Comparison of ENCODE assay signal across 12 cellular contexts in genomic region chr14:76154539-76155126, GRCh38. TPM values are rescaled to one million over a fixed set of nuclear protein-coding genes. Genes with fewer than 3 reads are reported as not detected.
DNase-seq lines count a peak whose midpoint lies in the region; ATAC-seq, FAIRE-seq and TF ChIP-seq lines count a peak whose summit lies in the region.
"Had no signal": no experiment of that assay in that cellular context is flagged by ENCODE, and none has a peak within 500 bp of the region (broad histone marks: within the 10 kb centered on the region; RNA-seq: fewer than 3 reads in every experiment).

No MANE protein-coding gene starts in this region.

- H3K9me3 Mint-ChIP-seq in CD4-positive, CD25-positive, alpha-beta regulatory T cell: peaks cover 0 to 8% (median 0%) of the 10 kb centered on the region in 7 donors
- peaks cover 2% of the 10 kb centered on the region for H3K9me3 Mint-ChIP-seq in activated naive CD8-positive, alpha-beta T cell treated with anti-CD3 and anti-CD28 coated beads, Interleukin-2, amount 10 ng/mL, durations not matched to agents 7 days and 5 days
- peaks cover 0 to 6% (median 0%) of the 10 kb centered on the region in 11 donors for H3K9me3 Mint-ChIP-seq in naive thymus-derived CD4-positive, alpha-beta T cell

- no peak for TF ChIP-seq POLR2A in H54 (IDR thresholded peaks at IDR 0.05; ENCODE audit: low read depth, low read length)

- CTCF ChIA-PET in naive thymus-derived CD4-positive, alpha-beta T cell (lab: Charles Lee): no interaction called here

- in situ Hi-C loops in G401 (cut with HindIII; ENCODE audit: low sequenced_read_pairs): no loop called here

- H3K27ac Mint-ChIP-seq in CD4-positive, CD25-positive, alpha-beta regulatory T cell: peak overlapping the region in 2 of 3 donors; percentile 36 to 74
- no peak overlapping the region for H3K27ac Mint-ChIP-seq in activated naive CD8-positive, alpha-beta T cell treated with anti-CD3 and anti-CD28 coated beads, Interleukin-2, amount 10 ng/mL, durations not matched to agents 7 days and 5 days
- H3K27ac Mint-ChIP-seq in naive thymus-derived CD4-positive, alpha-beta T cell: peak overlapping the region in 2 of 9 donors; percentile 42 to 43

- FAIRE-seq in H54 (lab: Jason Lieb, UNC): no peak
- FAIRE-seq: small intestine had no signal

- H3K27me3 Mint-ChIP-seq in CD4-positive, CD25-positive, alpha-beta regulatory T cell: no peaks in the 10 kb centered on the region
- H3K27me3 Mint-ChIP-seq in activated naive CD8-positive, alpha-beta T cell treated with anti-CD3 and anti-CD28 coated beads, Interleukin-2, amount 10 ng/mL, durations not matched to agents 7 days and 5 days: no peaks in the 10 kb centered on the region
- H3K27me3 Mint-ChIP-seq in naive thymus-derived CD4-positive, alpha-beta T cell: peaks cover 0 to 7% (median 0%) of the 10 kb centered on the region in 5 donors

- no peaks in the 10 kb centered on the region for H3K9me3 ChIP-seq in CD4-positive, CD25-positive, alpha-beta regulatory T cell (ENCODE audit: control insufficient read depth in 2 of 2, low read length in 2 of 2)
- H3K9me3 ChIP-seq in naive thymus-derived CD4-positive, alpha-beta T cell (ENCODE audit: control insufficient read depth in 2 of 3, low read length in 3 of 3): no peaks in the 10 kb centered on the region
- H3K9me3 ChIP-seq: mucosa of descending colon had no signal

- H3K36me3 ChIP-seq in CD4-positive, CD25-positive, alpha-beta regulatory T cell (ENCODE audit: control insufficient read depth, insufficient read depth, low read length): peaks cover 26% of the 10 kb centered on the region
- H3K36me3 ChIP-seq in naive thymus-derived CD4-positive, alpha-beta T cell (ENCODE audit: control insufficient read depth in 2 of 3, insufficient read depth in 3 of 3, low read length in 3 of 3): peaks cover 11 to 28% (median 13%) of the 10 kb centered on the region in 3 experiments

- intact Hi-C loops in naive thymus-derived CD4-positive, alpha-beta T cell (cut with micrococcal nuclease): loop anchor here (5.0 to 10.0 kb wide), 13 partner anchors 38 to 1660 kb away; partner anchors contain the start of genes ERG28 (in 2 of the 2), TTLL5 (in 2 of the 2), AHSA1 (in 1 of the 2) and ALKBH1 (in 1 of the 2)

- DNase-seq in CD4-positive, CD25-positive, alpha-beta regulatory T cell: no peak
- no peak for DNase-seq in HFF-Myc (ENCODE audit: extremely low read depth, low read depth)
- DNase-seq in activated naive CD8-positive, alpha-beta T cell treated with anti-CD3 and anti-CD28 coated beads, Interleukin-2, amount 10 ng/mL, durations not matched to agents 7 days and 5 days: no peak
- DNase-seq in naive thymus-derived CD4-positive, alpha-beta T cell: no peak
- no peak for DNase-seq in NCI-H1930 (lab: John Stamatoyannopoulos, UW)
- no peak for DNase-seq in G401 (ENCODE audit: low spot score)
- no peak for DNase-seq in H54 (ENCODE audit: insufficient read length, low spot score)
- DNase-seq: mucosa of descending colon, NCI-H774, small intestine, SW 1271 had no signal

- peak overlapping the region in 3 of 4 donors; percentile 63 to 92 (median 66) for H3K4me3 Mint-ChIP-seq in CD4-positive, CD25-positive, alpha-beta regulatory T cell
- peak overlapping the region; percentile 55 for H3K4me3 Mint-ChIP-seq in activated naive CD8-positive, alpha-beta T cell treated with anti-CD3 and anti-CD28 coated beads, Interleukin-2, amount 10 ng/mL, durations not matched to agents 7 days and 5 days
- H3K4me3 Mint-ChIP-seq in naive thymus-derived CD4-positive, alpha-beta T cell: peak overlapping the region; percentile 49 to 95 (median 72)

- H3K4me1 ChIP-seq in CD4-positive, CD25-positive, alpha-beta regulatory T cell (ENCODE audit: control insufficient read depth, insufficient read depth, low read length, poor library complexity, severe bottlenecking): peaks cover 59% of the 10 kb centered on the region
- H3K4me1 ChIP-seq in naive thymus-derived CD4-positive, alpha-beta T cell (ENCODE audit: control insufficient read depth in 2 of 2, insufficient read depth in 2 of 2, low read length in 2 of 2): peaks cover 43 to 62% of the 10 kb centered on the region in 2 donors

- H3K27ac ChIP-seq in CD4-positive, CD25-positive, alpha-beta regulatory T cell (ENCODE audit: insufficient read depth, low read length, poor library complexity, severe bottlenecking): no peak overlapping the region
- no peak overlapping the region for H3K27ac ChIP-seq in naive thymus-derived CD4-positive, alpha-beta T cell (ENCODE audit: low read depth, low read length)

- POLR2A ChIA-PET in activated naive CD8-positive, alpha-beta T cell treated with anti-CD3 and anti-CD28 coated beads, Interleukin-2, amount 10 ng/mL, durations not matched to agents 7 days and 5 days (lab: Charles Lee): no interaction called here
- POLR2A ChIA-PET in naive thymus-derived CD4-positive, alpha-beta T cell (lab: Charles Lee): no interaction called here

- no peak for TF ChIP-seq CTCF in HFF-Myc (IDR thresholded peaks at IDR 0.05; ENCODE audit: low read depth, low read length, missing control alignments)

- H3K27me3 ChIP-seq in CD4-positive, CD25-positive, alpha-beta regulatory T cell (ENCODE audit: control insufficient read depth, insufficient read depth, low read length): no peaks in the 10 kb centered on the region
- H3K27me3 ChIP-seq in naive thymus-derived CD4-positive, alpha-beta T cell (ENCODE audit: control insufficient read depth in 2 of 2, insufficient read depth in 2 of 2, low read length in 2 of 2): no peaks in the 10 kb centered on the region

- ATAC-seq in CD4-positive, CD25-positive, alpha-beta regulatory T cell (ENCODE audit: low read depth in 2 of 2): no peak
- no peak for ATAC-seq in activated naive CD8-positive, alpha-beta T cell treated with anti-CD3 and anti-CD28 coated beads, Interleukin-2, amount 10 ng/mL, durations not matched to agents 7 days and 5 days (ENCODE audit: low read depth)
- ATAC-seq in naive thymus-derived CD4-positive, alpha-beta T cell: no peak
- no peak for ATAC-seq in activated CD4-positive, CD25-positive, alpha-beta regulatory T cell treated with anti-CD3 and anti-CD28 coated beads, Interleukin-2, amount 50 U/mL, for 24 hours
- ATAC-seq: mucosa of descending colon had no signal

- peaks cover 36 to 88% (median 69%) of the 10 kb centered on the region in 4 donors for H3K4me1 Mint-ChIP-seq in CD4-positive, CD25-positive, alpha-beta regulatory T cell
- peaks cover 47% of the 10 kb centered on the region for H3K4me1 Mint-ChIP-seq in activated naive CD8-positive, alpha-beta T cell treated with anti-CD3 and anti-CD28 coated beads, Interleukin-2, amount 10 ng/mL, durations not matched to agents 7 days and 5 days
- peaks cover 63 to 86% (median 82%) of the 10 kb centered on the region in 7 donors for H3K4me1 Mint-ChIP-seq in naive thymus-derived CD4-positive, alpha-beta T cell

- peak overlapping the region; percentile 32 for H3K4me3 ChIP-seq in CD4-positive, CD25-positive, alpha-beta regulatory T cell (ENCODE audit: low read depth, low read length)
- peak overlapping the region; percentile 21 for H3K4me3 ChIP-seq in HFF-Myc (replicated peaks; ENCODE audit: low read depth, low read length)
- no peak overlapping the region for H3K4me3 ChIP-seq in naive thymus-derived CD4-positive, alpha-beta T cell (ENCODE audit: low read length)
- H3K4me3 ChIP-seq: mucosa of descending colon had no signal

- peaks cover 42% of the 10 kb centered on the region for H3K36me3 Mint-ChIP-seq in CD4-positive, CD25-positive, alpha-beta regulatory T cell
- peaks cover 38% of the 10 kb centered on the region for H3K36me3 Mint-ChIP-seq in activated naive CD8-positive, alpha-beta T cell treated with anti-CD3 and anti-CD28 coated beads, Interleukin-2, amount 10 ng/mL, durations not matched to agents 7 days and 5 days
- H3K36me3 Mint-ChIP-seq in naive thymus-derived CD4-positive, alpha-beta T cell: peaks cover 24 to 51% (median 38%) of the 10 kb centered on the region in 5 donors

RNA-seq across cellular contexts. Expression of gene GPATCH2L, which starts 2.9 kb away (rescaled TPM):
- total RNA-seq in CD4-positive, CD25-positive, alpha-beta regulatory T cell: 99.9 TPM
- 10 to 100 TPM in 3 of 4 donors, 1 to 10 TPM in 1; 8.7 to 17.0 (median 11.9) TPM for polyA plus RNA-seq in CD4-positive, CD25-positive, alpha-beta regulatory T cell
- 10 to 100 TPM; 61.6 to 61.9 TPM for total RNA-seq in activated naive CD8-positive, alpha-beta T cell treated with anti-CD3 and anti-CD28 coated beads, Interleukin-2, amount 10 ng/mL, durations not matched to agents 7 days and 5 days
- total RNA-seq in naive thymus-derived CD4-positive, alpha-beta T cell: 10 to 100 TPM; 60.4 to 83.1 (median 66.6) TPM
- 10 to 100 TPM in 1 of 2 donors, 1 to 10 TPM in 1; 8.7 to 16.7 TPM for polyA plus RNA-seq in naive thymus-derived CD4-positive, alpha-beta T cell
- 25.5 and 32.4 TPM in 2 replicates for total RNA-seq in G401 (2014; rRNA removed; shearing (Covaris generic))
